1 cellular context compared by ENCODE assay signal in the genomic region with DNA sequence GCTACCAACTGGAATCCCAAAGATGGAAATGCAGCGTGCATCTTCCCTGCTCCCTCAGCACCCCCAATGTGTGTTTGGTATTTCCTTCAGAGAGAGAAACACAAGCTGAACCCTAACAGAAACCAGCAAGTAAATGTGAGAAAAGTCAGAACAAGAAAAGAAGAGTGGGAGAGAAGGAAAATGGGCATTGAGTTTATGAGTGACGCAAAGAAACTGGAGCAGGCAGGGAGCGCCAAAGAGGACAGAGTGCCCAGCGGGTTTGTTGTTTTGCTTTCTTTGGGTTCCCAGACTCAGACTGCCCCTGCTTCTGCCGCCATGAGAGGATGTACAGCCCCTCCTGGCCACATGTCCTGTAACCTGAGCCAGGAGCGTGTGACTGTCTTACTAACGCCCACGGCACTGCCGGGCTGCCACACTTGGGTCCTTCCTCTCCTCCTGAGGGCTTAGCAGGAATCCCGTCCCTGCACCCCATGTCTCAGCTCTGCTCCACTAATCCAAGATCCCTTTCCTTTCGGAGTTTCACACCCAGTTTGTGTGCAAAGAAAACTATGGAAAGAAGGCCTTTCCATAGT.
TF ChIP-seq lines count a peak whose summit lies in the region.

No MANE protein-coding gene starts in this region.

TF ChIP-seq in HepG2, 621 proteins besides CTCF, POLR2A, EP300 and RAD21 (continued from another document):
- TF ChIP-seq, protein P1, sequence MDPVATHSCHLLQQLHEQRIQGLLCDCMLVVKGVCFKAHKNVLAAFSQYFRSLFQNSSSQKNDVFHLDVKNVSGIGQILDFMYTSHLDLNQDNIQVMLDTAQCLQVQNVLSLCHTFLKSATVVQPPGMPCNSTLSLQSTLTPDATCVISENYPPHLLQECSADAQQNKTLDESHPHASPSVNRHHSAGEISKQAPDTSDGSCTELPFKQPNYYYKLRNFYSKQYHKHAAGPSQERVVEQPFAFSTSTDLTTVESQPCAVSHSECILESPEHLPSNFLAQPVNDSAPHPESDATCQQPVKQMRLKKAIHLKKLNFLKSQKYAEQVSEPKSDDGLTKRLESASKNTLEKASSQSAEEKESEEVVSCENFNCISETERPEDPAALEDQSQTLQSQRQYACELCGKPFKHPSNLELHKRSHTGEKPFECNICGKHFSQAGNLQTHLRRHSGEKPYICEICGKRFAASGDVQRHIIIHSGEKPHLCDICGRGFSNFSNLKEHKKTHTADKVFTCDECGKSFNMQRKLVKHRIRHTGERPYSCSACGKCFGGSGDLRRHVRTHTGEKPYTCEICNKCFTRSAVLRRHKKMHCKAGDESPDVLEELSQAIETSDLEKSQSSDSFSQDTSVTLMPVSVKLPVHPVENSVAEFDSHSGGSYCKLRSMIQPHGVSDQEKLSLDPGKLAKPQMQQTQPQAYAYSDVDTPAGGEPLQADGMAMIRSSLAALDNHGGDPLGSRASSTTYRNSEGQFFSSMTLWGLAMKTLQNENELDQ (CRISPR knock-in tag; IDR thresholded peaks at IDR 0.05; ENCODE audit: borderline replicate concordance): no peak
- TF ChIP-seq ZFP82 (CRISPR knock-in tag; IDR thresholded peaks at IDR 0.05; ENCODE audit: borderline replicate concordance): no peak
